18 cellular contexts compared by ENCODE assay signal in genomic region chr14:29911815-29912214, GRCh38. TPM values are rescaled to one million over a fixed set of nuclear protein-coding genes. Genes with fewer than 3 reads are reported as not detected.
A peak's percentile ranks its signal among the peaks of the same experiment; 100 is the strongest.
DNase-seq lines count a peak whose midpoint lies in the region; ATAC-seq and TF ChIP-seq lines count a peak whose summit lies in the region.
"Had no signal": no experiment of that assay in that cellular context is flagged by ENCODE, and none has a peak within 500 bp of the region (broad histone marks: within the 10 kb centered on the region; RNA-seq: fewer than 3 reads in every experiment).

No MANE protein-coding gene starts in this region.

- in situ Hi-C loops in IMR-90 (cut with MboI; ENCODE audit: low sequenced_read_pairs): loop anchor here (25.0 kb wide), 1 partner anchor 300 kb away; no protein-coding TSS in a partner anchor

- TF ChIP-seq POLR2A in IMR-90 (IDR thresholded peaks at IDR 0.05; ENCODE audit: low read depth, low read length): no peak

- no peak for ATAC-seq in IMR-90 (ENCODE audit: low read depth)
- ATAC-seq in GM21723 (IDR thresholded peaks at IDR 0.05; ENCODE audit: unreplicated experiment): no peak
- ATAC-seq in GM18870 (IDR thresholded peaks at IDR 0.05; ENCODE audit: unreplicated experiment): no peak
- ATAC-seq: HCT116, Right ventricle myocardium inferior had no signal

- peak overlapping the region; percentile 18; the same call in 1 of the 2 replicates for H2BK20ac ChIP-seq in IMR-90 (ENCODE audit: low read depth, low read length)

- H3K4me3 ChIP-seq in IMR-90 (ENCODE audit: insufficient read depth, low read depth, low read length): no peak overlapping the region
- H3K4me3 ChIP-seq: MG63, SJSA1 had no signal

- no peaks in the 10 kb centered on the region for H3K9me3 Mint-ChIP-seq in nephron

- BruUV-seq in IMR-90 (replicated peaks; lab: Mats Ljungman, UMichigan): no TSS peak

- H2BK5ac ChIP-seq in IMR-90 (ENCODE audit: low read depth, low read length, poor library complexity, severe bottlenecking): no peak overlapping the region

- no peak overlapping the region for H3K14ac ChIP-seq in IMR-90 (replicated peaks; ENCODE audit: low read depth, low read length)

- H3K56ac ChIP-seq in IMR-90 (ENCODE audit: extremely low read depth, insufficient read depth, low read length): no peak overlapping the region

- H3K36me3 Mint-ChIP-seq in nephron (ENCODE audit: low read depth): peaks cover 4% of the 10 kb centered on the region
- H3K36me3 Mint-ChIP-seq: CD4-positive, CD25-positive, alpha-beta regulatory T cell had no signal

- no peak overlapping the region for H3K4ac ChIP-seq in IMR-90 (ENCODE audit: low read depth, low read length)

- POLR2A ChIA-PET in IMR-90 (lab: Charles Lee; ENCODE audit: unreplicated experiment): no interaction called here

- H3K36me3 ChIP-seq in IMR-90 (ENCODE audit: control insufficient read depth, insufficient read depth, low read length): peaks cover 3% of the 10 kb centered on the region; the same call in 1 of the 2 replicates
- H3K36me3 ChIP-seq: MG63, SJSA1 had no signal

- intact Hi-C loops in IMR-90 (cut with micrococcal nuclease): no loop called here

- 0 out of 3 replicates have a peak overlapping the region, but pooled peaks have one; percentile 28 for H2BK15ac ChIP-seq in IMR-90 (ENCODE audit: low read depth, low read length)

- H3K9ac ChIP-seq in IMR-90 (ENCODE audit: low read depth, low read length): no peak overlapping the region

- TF ChIP-seq CTCF in IMR-90 (conservative IDR thresholded peaks at IDR 0.05; ENCODE audit: low read depth, low read length) (no peak), nephron (IDR thresholded peaks at IDR 0.05; ENCODE audit: unreplicated experiment in 3 of 3) (no peak)

- H3K4me1 ChIP-seq in IMR-90 (ENCODE audit: control insufficient read depth, insufficient read depth, low read length): no peaks in the 10 kb centered on the region
- H3K4me1 ChIP-seq: SJSA1 had no signal

- H4K5ac ChIP-seq in IMR-90 (ENCODE audit: low read depth, low read length): no peak overlapping the region

- H3K9me1 ChIP-seq in IMR-90 (ENCODE audit: insufficient read depth, low read length): no peaks in the 10 kb centered on the region

- peak overlapping the region in 2 of 3 experiments; percentile 16 to 37 for H3K27ac Mint-ChIP-seq in nephron
- H3K27ac Mint-ChIP-seq: CD4-positive, CD25-positive, alpha-beta regulatory T cell had no signal

- CTCF ChIA-PET in IMR-90 (lab: Yijun Ruan, JAX): no interaction called here

- H3K4me2 ChIP-seq in IMR-90 (ENCODE audit: low read depth, low read length): no peak overlapping the region

- no peak overlapping the region for H3K4me3 Mint-ChIP-seq in nephron
- H3K4me3 Mint-ChIP-seq: CD4-positive, CD25-positive, alpha-beta regulatory T cell had no signal

- no CpG with 5 or more reads among the region's 3 CpGs for WGBS in IMR-90 (ENCODE audit: extremely low coverage in 2 of 2, insufficient read length in 1 of 2), 2 experiments

- peaks cover 12 to 33% of the 10 kb centered on the region in 2 experiments for H3K79me1 ChIP-seq in IMR-90 (ENCODE audit: low read depth in 1 of 2, low read length in 2 of 2)

- H2AK5ac ChIP-seq in IMR-90 (ENCODE audit: low read depth, low read length): no peak overlapping the region

- no peaks in the 10 kb centered on the region for H3K27me3 ChIP-seq in IMR-90 (ENCODE audit: control insufficient read depth, insufficient read depth, low read length)
- H3K27me3 ChIP-seq: MG63, SJSA1 had no signal

- no peak overlapping the region for H2AK9ac ChIP-seq in IMR-90 (replicated peaks; ENCODE audit: low read depth, low read length, poor library complexity)

- peaks cover 17% of the 10 kb centered on the region for H3K4me1 Mint-ChIP-seq in nephron
- H3K4me1 Mint-ChIP-seq: CD4-positive, CD25-positive, alpha-beta regulatory T cell had no signal

- DNase-seq in NCI-H2196 (lab: John Stamatoyannopoulos, UW; ENCODE audit: unreplicated experiment) (peak; percentile 10), NCI-H2196 treated with DMSO at 0.1 percent for 48 hours (lab: John Stamatoyannopoulos, UW; ENCODE audit: unreplicated experiment) (no peak), IMR-90 (no peak), NCI-H446 treated with DMSO at 0.1 percent for 48 hours (lab: John Stamatoyannopoulos, UW) (peak; percentile 43)
- DNase-seq: CD4-positive, CD25-positive, alpha-beta regulatory T cell; Kasumi-1; MG63; NCI-H1436; NCI-H187 treated with DMSO at 0.1 percent for 48 hours; NCI-H524 treated with DMSO at 0.1 percent for 48 hours; T-helper 1 cell had no signal

- no peak overlapping the region for H3K27ac ChIP-seq in IMR-90 (ENCODE audit: insufficient read depth, low read length)
- H3K27ac ChIP-seq: SJSA1 had no signal

- TF ChIP-seq RAD21 in IMR-90 (IDR thresholded peaks at IDR 0.05; ENCODE audit: low read length): no peak

- H4K8ac ChIP-seq in IMR-90 (ENCODE audit: low read depth in 2 of 2, low read length in 2 of 2): no peak overlapping the region

- H4K20me1 ChIP-seq in IMR-90 (ENCODE audit: insufficient read depth, low read length): peaks cover 3% of the 10 kb centered on the region; the same call in 1 of the 2 replicates

- H3K9me3 ChIP-seq in IMR-90 (ENCODE audit: control insufficient read depth, insufficient read depth, low read length): no peaks in the 10 kb centered on the region
- H3K9me3 ChIP-seq: MG63, SJSA1 had no signal

- no peak overlapping the region for H3K18ac ChIP-seq in IMR-90 (ENCODE audit: low read depth, low read length)

- peak overlapping the region; percentile 20; the same call in 1 of the 2 replicates for H3K23ac ChIP-seq in IMR-90 (ENCODE audit: low read depth, low read length)

- dilution Hi-C loops in IMR-90 (cut with HindIII; ENCODE audit: low sequenced_read_pairs, unreplicated experiment): no loop called here

- no peak overlapping the region for H2BK120ac ChIP-seq in IMR-90 (ENCODE audit: low read depth, low read length)

- no peak overlapping the region for H2AFZ ChIP-seq in IMR-90 (replicated peaks; ENCODE audit: low read length, poor library complexity)

- no peak overlapping the region for H4K91ac ChIP-seq in IMR-90 (ENCODE audit: insufficient read depth, low read depth, low read length)

- H3K27me3 Mint-ChIP-seq in nephron (ENCODE audit: low read depth): no peaks in the 10 kb centered on the region
- H3K27me3 Mint-ChIP-seq: CD4-positive, CD25-positive, alpha-beta regulatory T cell had no signal

TF ChIP-seq in IMR-90, 13 proteins besides CTCF, POLR2A, EP300 and RAD21:
- TF ChIP-seq MAFK (IDR thresholded peaks at IDR 0.05; ENCODE audit: low read depth, low read length) (peak; percentile 68), FOS (IDR thresholded peaks at IDR 0.05; ENCODE audit: low read depth, low read length) (no peak)

RNA-seq across cellular contexts. Expression of gene PRKD1, which starts 15.8 kb away (rescaled TPM):
- 12.8 and 12.9 TPM in 2 replicates for total RNA-seq in IMR-90 (2012; rRNA removed)
- polyA plus RNA-seq in IMR-90 (2012; rRNA removed): 12.2 and 14.2 TPM in 2 replicates
- 4.0 and 5.8 TPM in 2 replicates for polyA plus RNA-seq in IMR-90 (2012; cell fraction: cytosol; rRNA removed)
- 5.6 and 31.1 TPM in 2 replicates for polyA plus RNA-seq in IMR-90 (2012; cell fraction: nucleus; rRNA removed; ENCODE audit: low replicate concordance)
- total RNA-seq: CD4-positive, CD25-positive, alpha-beta regulatory T cell; G401 had no signal
- polyA plus RNA-seq: CD4-positive, CD25-positive, alpha-beta regulatory T cell had no signal

Comparison
In these comparisons a context has a peak if more than half of its experiments do, and no peak if none do; other contexts are left out.
1. DNase-seq: peak in NCI-H2196 (single experiment) and NCI-H446 treated with DMSO at 0.1 percent for 48 hours (single experiment); none in NCI-H2196 treated with DMSO at 0.1 percent for 48 hours (single experiment) and IMR-90 (single experiment).